ENCODE assay signal across 8 cellular contexts in the genomic region with DNA sequence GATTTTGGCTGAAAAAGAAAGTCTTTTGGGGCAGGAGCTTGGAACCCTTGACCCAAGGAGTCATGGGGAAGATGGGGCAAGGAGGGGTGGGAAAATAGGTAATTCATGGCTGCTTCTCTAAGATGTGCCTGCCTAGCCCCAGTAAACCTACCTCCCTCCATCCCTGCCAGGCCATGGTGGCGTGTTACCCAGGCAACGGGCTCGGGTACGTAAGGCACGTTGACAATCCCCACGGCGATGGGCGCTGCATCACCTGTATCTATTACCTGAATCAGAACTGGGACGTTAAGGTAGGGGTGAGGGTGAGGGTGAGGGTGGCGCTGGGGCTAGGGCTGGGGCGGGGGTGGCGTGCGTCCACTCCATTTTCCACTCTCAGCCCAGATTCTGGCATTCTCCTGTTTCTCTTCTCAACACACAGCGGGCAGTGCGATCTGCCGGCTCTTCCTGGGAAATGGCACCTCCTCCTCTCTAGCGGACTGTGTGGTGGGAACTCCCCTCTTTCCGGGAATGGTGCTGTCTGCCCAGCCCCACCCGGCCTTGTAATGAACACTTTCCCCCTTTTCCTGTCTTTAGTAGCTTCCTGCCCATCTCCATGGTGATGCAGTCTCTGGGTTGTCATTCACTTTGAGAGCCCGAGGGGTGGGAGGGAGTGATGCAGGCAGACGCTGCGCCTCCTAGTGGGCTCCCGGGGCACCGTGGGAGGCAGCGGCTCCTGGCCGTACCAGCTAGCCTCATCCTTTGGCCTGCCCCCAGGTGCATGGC. TPM values are rescaled to one million over a fixed set of nuclear protein-coding genes. Genes with fewer than 3 reads are reported as not detected.
A peak's percentile ranks its signal among the peaks of the same experiment; 100 is the strongest.
DNase-seq lines count a peak whose midpoint lies in the region; ATAC-seq and TF ChIP-seq lines count a peak whose summit lies in the region.

No MANE protein-coding gene starts in this region.

- DNase-seq in SIG-M5 treated with dmso at 0.1 percent for 504 hours (lab: John Stamatoyannopoulos, UW; ENCODE audit: unreplicated experiment) (peak; percentile 54), SIG-M5 (lab: John Stamatoyannopoulos, UW) (no peak), NT2/D1 (ENCODE audit: low read depth, low spot score) (peak; percentile 94), erythroblast (lab: John Stamatoyannopoulos, UW) (peak; percentile 76 to 80), mucosa of descending colon (peak; percentile 71 to 79 (median 79))
- DNase-seq in activated T-cell treated with anti-CD3 and anti-CD28 coated beads, Interleukin-2, amount 50 U/mL, for 4 hours, result peak; percentile 74
- peak; percentile 46 to 60 for DNase-seq in stimulated activated CD8-positive, alpha-beta memory T cell treated with anti-CD3 and anti-CD28 coated beads, Interleukin-15, amount 100 ng/mL, for 4 hours (ENCODE audit: low read depth in 2 of 2)

- peaks cover 70% of the 10 kb centered on the region for H3K36me3 ChIP-seq in NT2/D1 (ENCODE audit: insufficient read depth, insufficient read length, low read length)
- H3K36me3 ChIP-seq in mucosa of descending colon (ENCODE audit: low read depth), result no peaks in the 10 kb centered on the region

- no peaks in the 10 kb centered on the region for H3K27me3 ChIP-seq in NT2/D1 (ENCODE audit: insufficient read depth, insufficient read length)

- H3K9ac ChIP-seq in NT2/D1 (ENCODE audit: insufficient read length, low read depth), result no peak overlapping the region

- TF ChIP-seq POLR2A in erythroblast (IDR thresholded peaks at IDR 0.05; ENCODE audit: low read length), result no peak

- ATAC-seq in activated T-cell treated with anti-CD3 and anti-CD28 coated beads, Interleukin-2, amount 50 U/mL, for 4 hours, result peak; percentile 55 to 59
- ATAC-seq in mucosa of descending colon (peak; percentile 21), GM18909 (IDR thresholded peaks at IDR 0.05; ENCODE audit: poor library complexity, unreplicated experiment) (no peak)

- TF ChIP-seq CTCF in mucosa of descending colon (IDR thresholded peaks at IDR 0.05), result peak; percentile 56

- no peaks in the 10 kb centered on the region for H3K9me3 ChIP-seq in NT2/D1 (ENCODE audit: insufficient read depth, low read length)
- no peaks in the 10 kb centered on the region for H3K9me3 ChIP-seq in mucosa of descending colon

- peaks cover 84% of the 10 kb centered on the region for H3K4me1 Mint-ChIP-seq in activated T-cell treated with anti-CD3 and anti-CD28 coated beads, Interleukin-2, amount 50 U/mL, for 4 hours (ENCODE audit: low read depth)

- no peaks in the 10 kb centered on the region for H3K9me3 Mint-ChIP-seq in activated T-cell treated with anti-CD3 and anti-CD28 coated beads, Interleukin-2, amount 50 U/mL, for 4 hours

- peaks cover 38% of the 10 kb centered on the region for H3K4me1 ChIP-seq in NT2/D1 (ENCODE audit: insufficient read depth, insufficient read length)
- peaks cover 52% of the 10 kb centered on the region for H3K4me1 ChIP-seq in mucosa of descending colon (ENCODE audit: low read depth)

- peak overlapping the region; percentile 77 for H3K4me3 Mint-ChIP-seq in activated T-cell treated with anti-CD3 and anti-CD28 coated beads, Interleukin-2, amount 50 U/mL, for 4 hours

- peaks cover 22% of the 10 kb centered on the region for H3K36me3 Mint-ChIP-seq in activated T-cell treated with anti-CD3 and anti-CD28 coated beads, Interleukin-2, amount 50 U/mL, for 4 hours (ENCODE audit: insufficient read depth)

- no peaks in the 10 kb centered on the region for H3K27me3 Mint-ChIP-seq in activated T-cell treated with anti-CD3 and anti-CD28 coated beads, Interleukin-2, amount 50 U/mL, for 4 hours (ENCODE audit: low read depth)

- intact Hi-C loops in mucosa of descending colon (cut with DNase I, micrococcal nuclease), result no loop called here

- H3K4me3 ChIP-seq in NT2/D1 (ENCODE audit: insufficient read length, low read depth) (no peak overlapping the region), mucosa of descending colon (no peak overlapping the region)

RNA-seq across cellular contexts. Expression of a gene that starts 7.6 kb away (rescaled TPM):
- total RNA-seq in activated T-cell treated with anti-CD3 and anti-CD28 coated beads, Interleukin-2, amount 50 U/mL, for 4 hours, result 10 to 100 TPM; 86.3 to 95.4 (median 89.4) TPM
- total RNA-seq in mucosa of descending colon, result 100 to 1,000 TPM in 1 of 3 donors, 10 to 100 TPM in 2; 84.5 to 126 (median 93.2) TPM

RNA-seq across cellular contexts. Expression of a gene that starts 28.5 kb away (rescaled TPM):
- 10 to 100 TPM; 26.6 to 34.9 (median 30.0) TPM for total RNA-seq in activated T-cell treated with anti-CD3 and anti-CD28 coated beads, Interleukin-2, amount 50 U/mL, for 4 hours
- total RNA-seq in mucosa of descending colon, result 10 to 100 TPM; 46.9 to 68.1 (median 61.0) TPM

RNA-seq across cellular contexts. Expression of a gene that starts 31.2 kb away (rescaled TPM):
- under 1 TPM in 1 of 3 donors, not detected in 2; 0.87 TPM for total RNA-seq in activated T-cell treated with anti-CD3 and anti-CD28 coated beads, Interleukin-2, amount 50 U/mL, for 4 hours
- 1 to 10 TPM; 1.4 to 8.6 (median 2.5) TPM for total RNA-seq in mucosa of descending colon

RNA-seq across cellular contexts. Expression of a gene that starts 43.7 kb away (rescaled TPM):
- total RNA-seq in activated T-cell treated with anti-CD3 and anti-CD28 coated beads, Interleukin-2, amount 50 U/mL, for 4 hours, result under 1 TPM; 0.38 to 0.50 (median 0.38) TPM
- total RNA-seq in mucosa of descending colon, result under 1 TPM in 1 of 3 donors, not detected in 2; 0.61 TPM

RNA-seq across cellular contexts. Expression of a gene that starts 55.6 kb away (rescaled TPM):
- 100 to 1,000 TPM; 213 to 234 (median 219) TPM for total RNA-seq in activated T-cell treated with anti-CD3 and anti-CD28 coated beads, Interleukin-2, amount 50 U/mL, for 4 hours
- 10 to 100 TPM; 54.0 to 81.7 (median 59.9) TPM for total RNA-seq in mucosa of descending colon
